In the genomic region with DNA sequence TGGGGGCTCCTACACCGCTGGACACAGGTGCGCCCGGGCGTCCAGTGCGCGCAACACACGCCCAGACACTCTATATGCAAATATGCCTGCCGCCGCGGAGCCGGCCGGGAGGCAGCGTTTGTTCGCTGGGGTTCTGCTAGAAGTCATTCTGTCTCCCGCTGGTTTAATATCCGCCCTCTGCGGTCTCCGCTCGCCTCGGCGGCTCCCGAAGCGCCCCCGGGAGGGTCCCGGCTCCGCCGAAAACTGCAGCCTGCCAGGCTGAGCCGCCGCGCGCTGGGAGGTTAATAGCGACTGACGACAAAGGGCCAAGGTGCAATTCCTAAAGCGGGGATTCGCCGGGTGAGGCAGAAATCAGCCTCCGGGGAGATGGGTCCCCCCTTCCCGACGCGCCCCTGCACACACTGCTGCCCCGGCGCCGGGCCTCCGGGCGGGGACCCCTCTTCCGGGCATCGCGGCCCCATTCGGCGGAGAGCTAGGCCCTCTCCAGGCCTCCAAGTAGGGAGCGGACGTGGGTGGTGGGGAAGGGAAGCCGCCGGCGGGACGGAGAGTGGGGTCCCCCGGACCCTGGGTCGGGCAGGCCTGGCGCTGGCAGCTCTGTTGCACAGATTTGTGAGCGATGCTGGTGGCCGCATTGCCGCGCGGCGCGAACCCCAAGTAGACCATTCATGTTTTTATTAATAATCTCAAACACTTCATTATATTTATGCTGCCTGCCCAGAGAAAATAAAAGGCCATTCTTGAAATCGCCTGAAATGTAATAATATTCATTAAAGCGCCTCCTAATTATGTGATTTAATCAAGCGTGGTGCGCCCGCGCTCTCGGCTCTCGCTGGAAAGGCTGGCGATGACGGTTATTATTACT, we compare ENCODE assay signal across 9 cellular contexts. TPM values are rescaled to one million over a fixed set of nuclear protein-coding genes. Genes with fewer than 3 reads are reported as not detected.
DNase-seq lines count a peak whose midpoint lies in the region; ATAC-seq and TF ChIP-seq lines count a peak whose summit lies in the region.
"Had no signal": no experiment of that assay in that cellular context is flagged by ENCODE, and none has a peak within 500 bp of the region (broad histone marks: within the 10 kb centered on the region; RNA-seq: fewer than 3 reads in every experiment).

No MANE protein-coding gene starts in this region.

- CTCF ChIA-PET in MCF 10A (lab: Yijun Ruan, JAX): interaction anchor here (0.6 kb wide), 1 partner anchor 50 kb away, joined by 3 read pairs; no protein-coding TSS in a partner anchor

- POLR2A ChIA-PET in MCF 10A (lab: Yijun Ruan, JAX): no interaction called here

- H3K4me1 Mint-ChIP-seq in activated naive CD8-positive, alpha-beta T cell treated with anti-CD3 and anti-CD28 coated beads, Interleukin-2, amount 50 U/mL, for 24 hours: peaks cover 20% of the 10 kb centered on the region
- no peaks in the 10 kb centered on the region for H3K4me1 Mint-ChIP-seq in MCF 10A (ENCODE audit: insufficient read depth, unreplicated experiment)

- no peaks in the 10 kb centered on the region for H3K4me1 ChIP-seq in osteoblast (ENCODE audit: insufficient read depth, low read length)

- ATAC-seq in HG03558 (IDR thresholded peaks at IDR 0.05; ENCODE audit: extremely low read depth, unreplicated experiment) (peak; percentile 59), sciatic nerve (no peak)
- ATAC-seq in activated naive CD8-positive, alpha-beta T cell treated with anti-CD3 and anti-CD28 coated beads, Interleukin-2, amount 50 U/mL, for 24 hours: peak; percentile 51

- peak; percentile 49 for DNase-seq in activated effector memory CD4-positive, alpha-beta T cell treated with anti-CD3 and anti-CD28 coated beads, Interleukin-2, amount 50 U/mL, for 16 hours
- DNase-seq in activated effector memory CD4-positive, alpha-beta T cell treated with Interleukin-2 at 50 U/mL for 16 hours: no peak
- peak; percentile 65 for DNase-seq in activated naive CD8-positive, alpha-beta T cell treated with anti-CD3 and anti-CD28 coated beads, Interleukin-2, amount 50 U/mL, for 24 hours
- DNase-seq in osteoblast (ENCODE audit: insufficient read length, low spot score, missing footprints) (peak; percentile 83), Kasumi-1 (lab: John Stamatoyannopoulos, UW) (no peak), MCF 10A (ENCODE audit: unreplicated experiment) (no peak), sciatic nerve (ENCODE audit: low spot score) (no peak)

- no peak overlapping the region for H2AFZ ChIP-seq in osteoblast (ENCODE audit: low read length)

- H3K9me3 Mint-ChIP-seq in activated naive CD8-positive, alpha-beta T cell treated with anti-CD3 and anti-CD28 coated beads, Interleukin-2, amount 50 U/mL, for 24 hours: no peaks in the 10 kb centered on the region
- H3K9me3 Mint-ChIP-seq in MCF 10A (ENCODE audit: unreplicated experiment): no peaks in the 10 kb centered on the region
- H3K9me3 Mint-ChIP-seq: CD8-positive, alpha-beta memory T cell had no signal

- no peak overlapping the region for H3K4me3 ChIP-seq in osteoblast (ENCODE audit: insufficient read depth, low read length)

- H3K27ac Mint-ChIP-seq in activated naive CD8-positive, alpha-beta T cell treated with anti-CD3 and anti-CD28 coated beads, Interleukin-2, amount 50 U/mL, for 24 hours: no peak overlapping the region
- H3K27ac Mint-ChIP-seq in MCF 10A (ENCODE audit: low read depth, unreplicated experiment): no peak overlapping the region
- H3K27ac Mint-ChIP-seq: CD8-positive, alpha-beta memory T cell had no signal

- no TSS peak for BruUV-seq in MCF 10A (replicated peaks; lab: Mats Ljungman, UMichigan)

- H3K27me3 Mint-ChIP-seq in activated naive CD8-positive, alpha-beta T cell treated with anti-CD3 and anti-CD28 coated beads, Interleukin-2, amount 50 U/mL, for 24 hours: peaks cover 86% of the 10 kb centered on the region
- peaks cover 49% of the 10 kb centered on the region for H3K27me3 Mint-ChIP-seq in MCF 10A (ENCODE audit: insufficient read depth, unreplicated experiment)

- no peaks in the 10 kb centered on the region for H4K20me1 ChIP-seq in osteoblast (ENCODE audit: insufficient read depth, low read length)

- no peaks in the 10 kb centered on the region for H3K9me3 ChIP-seq in osteoblast (ENCODE audit: low read depth, low read length)

- intact Hi-C loops in MCF 10A (cut with micrococcal nuclease) (no loop called here), sciatic nerve (cut with DNase I) (no loop called here)

- no peaks in the 10 kb centered on the region for H3K36me3 ChIP-seq in osteoblast (ENCODE audit: insufficient read depth, low read length)

- TF ChIP-seq CTCF in osteoblast (IDR thresholded peaks at IDR 0.05; ENCODE audit: extremely low read depth, low read depth, low read length) (no peak), MCF 10A (IDR thresholded peaks at IDR 0.05; ENCODE audit: unreplicated experiment) (no peak)

- peaks cover 99% of the 10 kb centered on the region for H3K27me3 ChIP-seq in osteoblast (ENCODE audit: insufficient read depth, low read length)

- no peaks in the 10 kb centered on the region for H3K36me3 Mint-ChIP-seq in activated naive CD8-positive, alpha-beta T cell treated with anti-CD3 and anti-CD28 coated beads, Interleukin-2, amount 50 U/mL, for 24 hours (ENCODE audit: low read depth)
- H3K36me3 Mint-ChIP-seq in MCF 10A (ENCODE audit: insufficient read depth, unreplicated experiment): no peaks in the 10 kb centered on the region
- H3K36me3 Mint-ChIP-seq: CD8-positive, alpha-beta memory T cell had no signal

- peak overlapping the region; percentile 8 for H3K4me3 Mint-ChIP-seq in activated naive CD8-positive, alpha-beta T cell treated with anti-CD3 and anti-CD28 coated beads, Interleukin-2, amount 50 U/mL, for 24 hours
- no peak overlapping the region for H3K4me3 Mint-ChIP-seq in MCF 10A (ENCODE audit: unreplicated experiment)

- H3K79me2 ChIP-seq in osteoblast (ENCODE audit: insufficient read depth, low read length): no peaks in the 10 kb centered on the region

- H3K4me2 ChIP-seq in osteoblast (ENCODE audit: insufficient read depth, low read length): no peak overlapping the region

- no peak overlapping the region for H3K27ac ChIP-seq in osteoblast (ENCODE audit: low read depth, low read length)

RNA-seq across cellular contexts. Expression of a gene that starts 9.1 kb away (rescaled TPM):
- under 0.01 TPM in 1 of 2 replicates, not detected in the other for total RNA-seq in osteoblast
- total RNA-seq in MCF 10A (2022): not detected in 2 replicates
- total RNA-seq in sciatic nerve: not detected
- total RNA-seq: CD8-positive, alpha-beta memory T cell had no signal

Comparison
In these comparisons a context has a peak if more than half of its experiments do, and no peak if none do; other contexts are left out.
1. DNase-seq: peak in activated effector memory CD4-positive, alpha-beta T cell treated with anti-CD3 and anti-CD28 coated beads, Interleukin-2, amount 50 U/mL, for 16 hours (single experiment), activated naive CD8-positive, alpha-beta T cell treated with anti-CD3 and anti-CD28 coated beads, Interleukin-2, amount 50 U/mL, for 24 hours (single experiment) and osteoblast (single experiment); none in activated effector memory CD4-positive, alpha-beta T cell treated with Interleukin-2 at 50 U/mL for 16 hours (single experiment), Kasumi-1 (0 of 2), MCF 10A (single experiment) and sciatic nerve (single experiment).